12 cellular contexts compared by ENCODE assay signal in the genomic region with DNA sequence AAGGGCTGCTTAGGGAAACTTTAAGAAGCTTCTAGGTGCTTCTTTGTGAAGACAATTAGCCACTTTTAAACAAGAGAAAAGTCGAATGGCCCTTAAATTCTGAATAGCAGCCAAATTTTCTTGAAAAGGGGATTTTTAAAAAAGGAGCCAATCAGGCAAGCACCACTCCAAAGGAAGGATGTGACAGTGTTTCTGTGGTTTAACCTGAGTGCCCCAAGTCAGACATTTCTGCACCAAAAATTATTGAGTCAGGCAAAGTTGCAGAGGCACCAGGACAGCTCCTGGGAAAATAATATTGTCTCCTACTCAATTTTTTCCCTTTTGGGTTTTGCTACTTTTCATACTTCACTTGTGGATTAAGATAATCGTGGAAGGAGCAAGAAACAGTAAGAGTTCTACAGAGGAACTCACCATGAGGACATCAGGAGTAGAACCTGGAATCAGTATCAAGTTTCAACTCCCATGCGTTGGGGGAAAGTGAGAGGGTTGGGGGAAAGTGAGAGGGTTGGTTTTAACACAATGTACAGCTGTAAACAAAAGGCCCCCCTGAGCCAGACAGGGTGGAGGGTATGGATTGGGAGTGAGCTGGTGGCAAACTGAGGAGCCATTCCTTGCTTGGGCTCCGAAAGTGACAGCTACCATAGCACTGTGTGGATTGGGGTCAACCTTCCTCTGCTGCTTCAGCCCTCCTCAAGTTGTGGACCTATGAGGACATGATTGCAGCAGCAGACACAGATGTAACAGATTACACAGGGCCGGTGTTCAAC.
DNase-seq lines count a peak whose midpoint lies in the region; ATAC-seq lines count a peak whose summit lies in the region.
"Had no signal": no experiment of that assay in that cellular context is flagged by ENCODE, and none has a peak within 500 bp of the region (broad histone marks: within the 10 kb centered on the region; RNA-seq: fewer than 3 reads in every experiment).

No MANE protein-coding gene starts in this region.

- peak overlapping the region; percentile 35 for H3K4me3 Mint-ChIP-seq in activated naive CD4-positive, alpha-beta T cell treated with anti-CD3 and anti-CD28 coated beads, Interleukin-2, amount 50 U/mL, for 24 hours
- no peak overlapping the region for H3K4me3 Mint-ChIP-seq in activated naive CD4-positive, alpha-beta T cell treated with anti-CD3 and anti-CD28 coated beads for 36 hours
- no peak overlapping the region for H3K4me3 Mint-ChIP-seq in activated naive CD8-positive, alpha-beta T cell treated with anti-CD3 and anti-CD28 coated beads, Interleukin-2, amount 50 U/mL, for 24 hours
- peak overlapping the region; percentile 33 to 65 for H3K4me3 Mint-ChIP-seq in stimulated activated naive B cell treated with anti-CD40 and anti-IgM and Interleukin-4, amounts not matched to agents 10 μg/mL and 1 μg/mL and 100 μg/mL, for 72 hours

- intact Hi-C loops in activated naive CD4-positive, alpha-beta T cell treated with anti-CD3 and anti-CD28 coated beads for 36 hours (cut with micrococcal nuclease), result no loop called here

- H3K9me3 Mint-ChIP-seq in activated naive CD4-positive, alpha-beta T cell treated with anti-CD3 and anti-CD28 coated beads, Interleukin-2, amount 50 U/mL, for 24 hours, result no peaks in the 10 kb centered on the region
- no peaks in the 10 kb centered on the region for H3K9me3 Mint-ChIP-seq in activated naive CD4-positive, alpha-beta T cell treated with anti-CD3 and anti-CD28 coated beads for 36 hours
- no peaks in the 10 kb centered on the region for H3K9me3 Mint-ChIP-seq in activated naive CD8-positive, alpha-beta T cell treated with anti-CD3 and anti-CD28 coated beads, Interleukin-2, amount 50 U/mL, for 24 hours
- H3K9me3 Mint-ChIP-seq in stimulated activated naive B cell treated with anti-CD40 and anti-IgM and Interleukin-4, amounts not matched to agents 10 μg/mL and 1 μg/mL and 100 μg/mL, for 72 hours, result peaks cover 0 to 9% of the 10 kb centered on the region in 2 donors

- H3K27me3 Mint-ChIP-seq in activated naive CD4-positive, alpha-beta T cell treated with anti-CD3 and anti-CD28 coated beads, Interleukin-2, amount 50 U/mL, for 24 hours, result no peaks in the 10 kb centered on the region
- H3K27me3 Mint-ChIP-seq in activated naive CD4-positive, alpha-beta T cell treated with anti-CD3 and anti-CD28 coated beads for 36 hours (ENCODE audit: low read depth), result no peaks in the 10 kb centered on the region
- no peaks in the 10 kb centered on the region for H3K27me3 Mint-ChIP-seq in activated naive CD8-positive, alpha-beta T cell treated with anti-CD3 and anti-CD28 coated beads, Interleukin-2, amount 50 U/mL, for 24 hours
- no peaks in the 10 kb centered on the region for H3K27me3 Mint-ChIP-seq in stimulated activated naive B cell treated with anti-CD40 and anti-IgM and Interleukin-4, amounts not matched to agents 10 μg/mL and 1 μg/mL and 100 μg/mL, for 72 hours

- in situ Hi-C loops in KBM-7 (cut with MboI; ENCODE audit: low pct_unique_long_range_greater_than_20kb, low sequenced_read_pairs), result no loop called here

- peak overlapping the region; percentile 81 for H3K27ac Mint-ChIP-seq in activated naive CD4-positive, alpha-beta T cell treated with anti-CD3 and anti-CD28 coated beads, Interleukin-2, amount 50 U/mL, for 24 hours
- no peak overlapping the region for H3K27ac Mint-ChIP-seq in activated naive CD4-positive, alpha-beta T cell treated with anti-CD3 and anti-CD28 coated beads for 36 hours
- peak overlapping the region; percentile 21 for H3K27ac Mint-ChIP-seq in activated naive CD8-positive, alpha-beta T cell treated with anti-CD3 and anti-CD28 coated beads, Interleukin-2, amount 50 U/mL, for 24 hours
- H3K27ac Mint-ChIP-seq in stimulated activated naive B cell treated with anti-CD40 and anti-IgM and Interleukin-4, amounts not matched to agents 10 μg/mL and 1 μg/mL and 100 μg/mL, for 72 hours, result peak overlapping the region; percentile 66

- no peak for DNase-seq in activated naive CD4-positive, alpha-beta T cell treated with anti-CD3 and anti-CD28 coated beads for 36 hours
- peak; percentile 34 for DNase-seq in KBM-7
- no peak for DNase-seq in activated naive CD8-positive, alpha-beta T cell treated with anti-CD3 and anti-CD28 coated beads, Interleukin-2, amount 50 U/mL, for 24 hours
- no peak for DNase-seq in stimulated activated naive B cell treated with anti-CD40 and anti-IgM and Interleukin-4, amounts not matched to agents 10 μg/mL and 1 μg/mL and 100 μg/mL, for 72 hours
- no peak for DNase-seq in NCI-H128 (lab: John Stamatoyannopoulos, UW; ENCODE audit: unreplicated experiment)
- DNase-seq: left colon; NCI-H446; stimulated activated CD4-positive, alpha-beta T cell treated with anti-CD3 and anti-CD28 coated beads, Interleukin-2, amount 100 ng/mL, for 24 hours; SW 1271 had no signal

- peaks cover 6% of the 10 kb centered on the region for H3K36me3 Mint-ChIP-seq in activated naive CD4-positive, alpha-beta T cell treated with anti-CD3 and anti-CD28 coated beads, Interleukin-2, amount 50 U/mL, for 24 hours
- H3K36me3 Mint-ChIP-seq in activated naive CD4-positive, alpha-beta T cell treated with anti-CD3 and anti-CD28 coated beads for 36 hours (ENCODE audit: low read depth), result no peaks in the 10 kb centered on the region
- H3K36me3 Mint-ChIP-seq in activated naive CD8-positive, alpha-beta T cell treated with anti-CD3 and anti-CD28 coated beads, Interleukin-2, amount 50 U/mL, for 24 hours (ENCODE audit: low read depth), result peaks cover 1% of the 10 kb centered on the region
- peaks cover 19 to 29% of the 10 kb centered on the region in 2 donors for H3K36me3 Mint-ChIP-seq in stimulated activated naive B cell treated with anti-CD40 and anti-IgM and Interleukin-4, amounts not matched to agents 10 μg/mL and 1 μg/mL and 100 μg/mL, for 72 hours

- CTCF ChIA-PET in activated naive CD4-positive, alpha-beta T cell treated with anti-CD3 and anti-CD28 coated beads for 36 hours (lab: Charles Lee), result interaction anchor here (1.1 kb wide), 1 partner anchor 53 kb away, joined by 3 read pairs; no protein-coding TSS in a partner anchor

- H3K4me1 Mint-ChIP-seq in activated naive CD4-positive, alpha-beta T cell treated with anti-CD3 and anti-CD28 coated beads, Interleukin-2, amount 50 U/mL, for 24 hours, result peaks cover 70% of the 10 kb centered on the region
- H3K4me1 Mint-ChIP-seq in activated naive CD4-positive, alpha-beta T cell treated with anti-CD3 and anti-CD28 coated beads for 36 hours (ENCODE audit: low read depth), result peaks cover 38% of the 10 kb centered on the region
- H3K4me1 Mint-ChIP-seq in activated naive CD8-positive, alpha-beta T cell treated with anti-CD3 and anti-CD28 coated beads, Interleukin-2, amount 50 U/mL, for 24 hours, result peaks cover 62% of the 10 kb centered on the region
- peaks cover 54 to 91% of the 10 kb centered on the region in 2 donors for H3K4me1 Mint-ChIP-seq in stimulated activated naive B cell treated with anti-CD40 and anti-IgM and Interleukin-4, amounts not matched to agents 10 μg/mL and 1 μg/mL and 100 μg/mL, for 72 hours

- peak; percentile 42 for ATAC-seq in activated naive CD8-positive, alpha-beta T cell treated with anti-CD3 and anti-CD28 coated beads, Interleukin-2, amount 50 U/mL, for 24 hours
- no peak for ATAC-seq in stimulated activated naive B cell treated with anti-CD40 and anti-IgM and Interleukin-4, amounts not matched to agents 10 μg/mL and 1 μg/mL and 100 μg/mL, for 72 hours (replicated peaks)
- ATAC-seq in GM21529 (IDR thresholded peaks at IDR 0.05; ENCODE audit: unreplicated experiment), result no peak
- no peak for ATAC-seq in HG02623 (IDR thresholded peaks at IDR 0.05; ENCODE audit: unreplicated experiment)
- ATAC-seq: left colon had no signal

Comparison
In these comparisons a context has a peak if more than half of its experiments do, and no peak if none do; other contexts are left out.
1. H3K4me3 Mint-ChIP-seq: peak in activated naive CD4-positive, alpha-beta T cell treated with anti-CD3 and anti-CD28 coated beads, Interleukin-2, amount 50 U/mL, for 24 hours (single experiment) and stimulated activated naive B cell treated with anti-CD40 and anti-IgM and Interleukin-4, amounts not matched to agents 10 μg/mL and 1 μg/mL and 100 μg/mL, for 72 hours (2 of 2); none in activated naive CD4-positive, alpha-beta T cell treated with anti-CD3 and anti-CD28 coated beads for 36 hours (single experiment) and activated naive CD8-positive, alpha-beta T cell treated with anti-CD3 and anti-CD28 coated beads, Interleukin-2, amount 50 U/mL, for 24 hours (single experiment).